Comparison of ENCODE assay signal across 8 cellular contexts in the genomic region with DNA sequence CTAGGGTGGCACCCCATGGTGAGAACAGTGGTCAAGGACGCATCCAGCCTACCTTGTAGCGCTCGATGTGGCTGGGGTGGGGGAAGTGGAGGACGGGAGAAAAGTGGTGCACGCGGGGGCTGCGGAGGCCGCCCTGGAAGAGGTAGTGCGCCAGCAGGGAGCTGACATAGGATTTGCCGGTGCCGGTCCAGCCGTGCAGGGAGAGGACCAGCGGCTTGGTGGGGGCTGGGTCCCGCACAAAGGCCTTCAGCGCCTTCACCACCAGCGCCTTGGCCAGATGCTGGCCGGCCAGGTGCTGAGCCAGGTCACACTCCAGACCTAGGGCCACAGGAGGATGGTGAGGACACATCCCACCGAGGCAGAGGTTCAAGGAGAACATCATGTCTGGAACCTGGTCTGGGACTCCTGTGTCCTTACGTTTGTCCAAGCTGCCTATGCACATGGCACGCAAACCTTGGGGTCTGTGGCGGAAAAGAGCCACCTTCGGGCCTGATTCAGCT. TPM values are rescaled to one million over a fixed set of nuclear protein-coding genes. Genes with fewer than 3 reads are reported as not detected.
DNase-seq lines count a peak whose midpoint lies in the region; ATAC-seq and TF ChIP-seq lines count a peak whose summit lies in the region.

No MANE protein-coding gene starts in this region.

- H3K27me3 ChIP-seq in heart left ventricle: no peaks in the 10 kb centered on the region
- peaks cover 0 to 7% of the 10 kb centered on the region in 2 experiments for H3K27me3 ChIP-seq in mesenchymal stem cell (ENCODE audit: control insufficient read depth in 1 of 2, insufficient read depth in 1 of 2, low read length in 2 of 2)

- peaks cover 0 to 24% (median 13%) of the 10 kb centered on the region in 12 donors for H3K4me1 ChIP-seq in heart left ventricle
- H3K4me1 ChIP-seq in mesenchymal stem cell (ENCODE audit: control insufficient read depth, insufficient read depth, low read depth, low read length): peaks cover 10% of the 10 kb centered on the region
- no peaks in the 10 kb centered on the region for H3K4me1 ChIP-seq in urinary bladder (ENCODE audit: insufficient read depth)

- no peak overlapping the region for H2AK5ac ChIP-seq in mesenchymal stem cell (ENCODE audit: low read length, severe bottlenecking)

- DNase-seq in heart left ventricle (no peak), left cardiac atrium (no peak), mesenchymal stem cell (no peak), germinal center (ENCODE audit: low spot score) (no peak), G401 (ENCODE audit: low spot score) (no peak)

- peak overlapping the region; percentile 89 to 99 (median 94) for H3K27ac ChIP-seq in heart left ventricle
- H3K27ac ChIP-seq in mesenchymal stem cell (ENCODE audit: low read length, poor library complexity, severe bottlenecking): no peak overlapping the region
- no peak overlapping the region for H3K27ac ChIP-seq in urinary bladder (ENCODE audit: low read depth)

- in situ Hi-C loops in G401 (cut with HindIII; ENCODE audit: low sequenced_read_pairs): no loop called here

- H3K9me3 Mint-ChIP-seq in brain: no peaks in the 10 kb centered on the region

- H3K4me2 ChIP-seq in mesenchymal stem cell (ENCODE audit: low read length, poor library complexity, severe bottlenecking): peak overlapping the region; percentile 40

- H3K23ac ChIP-seq in mesenchymal stem cell (ENCODE audit: low read length in 2 of 2): no peak overlapping the region

- peak overlapping the region; percentile 86 to 90 (median 87) for H3K4me3 Mint-ChIP-seq in brain

- peak overlapping the region in 1 of 2 experiments; percentile 11 for H3K18ac ChIP-seq in mesenchymal stem cell (ENCODE audit: low read depth in 1 of 2, low read length in 2 of 2)

- no peak for TF ChIP-seq POLR2A in heart left ventricle (IDR thresholded peaks at IDR 0.05)

- intact Hi-C loops in heart left ventricle (cut with DNase I): loop anchor here (1.0 to 10.0 kb wide), 17 partner anchors 51 to 232 kb away; a partner anchor contains a TSS
- intact Hi-C loops in left cardiac atrium (cut with DNase I): loop anchor here in 1 of 2 donors (1.0 to 2.0 kb wide), 2 partner anchors 51 to 144 kb away; no protein-coding TSS in a partner anchor

- TF ChIP-seq CTCF in heart left ventricle (IDR thresholded peaks at IDR 0.05) (peak in 1 of 12 donors; percentile 95), brain (conservative IDR thresholded peaks at IDR 0.05) (no peak)

- H3K36me3 Mint-ChIP-seq in brain: peaks cover 10% of the 10 kb centered on the region

- no peak overlapping the region for H3K4ac ChIP-seq in mesenchymal stem cell (ENCODE audit: low read depth in 1 of 2, low read length in 2 of 2)

- H2BK15ac ChIP-seq in mesenchymal stem cell (ENCODE audit: low read depth, poor library complexity, severe bottlenecking): no peak overlapping the region

- peaks cover 4% of the 10 kb centered on the region for H3K27me3 Mint-ChIP-seq in brain

- H2BK120ac ChIP-seq in mesenchymal stem cell (ENCODE audit: low read depth, low read length): no peak overlapping the region

- H4K91ac ChIP-seq in mesenchymal stem cell (ENCODE audit: low read length): no peak overlapping the region

- peak overlapping the region; percentile 40 to 85 (median 74) for H3K4me3 ChIP-seq in heart left ventricle
- H3K4me3 ChIP-seq in mesenchymal stem cell (ENCODE audit: insufficient read depth in 1 of 2, low read depth in 1 of 2, low read length in 2 of 2): peak overlapping the region; percentile 81 to 87
- H3K4me3 ChIP-seq in urinary bladder (ENCODE audit: low read depth, low read length): peak overlapping the region; percentile 55

- no peaks in the 10 kb centered on the region for H3K9me3 ChIP-seq in heart left ventricle
- H3K9me3 ChIP-seq in mesenchymal stem cell (ENCODE audit: control insufficient read depth, low read length): no peaks in the 10 kb centered on the region

- peaks cover 9% of the 10 kb centered on the region for H3K79me1 ChIP-seq in mesenchymal stem cell (replicated peaks; ENCODE audit: low read length, poor library complexity, severe bottlenecking)

- H2BK5ac ChIP-seq in mesenchymal stem cell (ENCODE audit: low read depth, low read length, poor library complexity, severe bottlenecking): no peak overlapping the region

- H2BK12ac ChIP-seq in mesenchymal stem cell (ENCODE audit: low read length in 2 of 2): no peak overlapping the region

- H4K8ac ChIP-seq in mesenchymal stem cell (ENCODE audit: low read length): peak overlapping the region; percentile 68

- no peak overlapping the region for H3K14ac ChIP-seq in mesenchymal stem cell (ENCODE audit: low read length in 2 of 2)

- no peak overlapping the region for H2AFZ ChIP-seq in mesenchymal stem cell (ENCODE audit: low read depth, low read length)

- peak overlapping the region in 4 of 5 experiments; percentile 86 to 95 (median 90) for H3K27ac Mint-ChIP-seq in brain

- ATAC-seq in heart left ventricle: peak in 1 of 4 donors; percentile 2
- no peak for ATAC-seq in left cardiac atrium
- ATAC-seq in HG03025 (IDR thresholded peaks at IDR 0.05; ENCODE audit: low FRiP score, unreplicated experiment): no peak

- peaks cover 32% of the 10 kb centered on the region for H3K4me1 Mint-ChIP-seq in brain

- WGBS in heart left ventricle, 4 donors: 48 to 64% (median 58%) methylated on average over 18 to 22 of the region's 22 CpGs
- WGBS in mesenchymal stem cell: 64% methylated on average over 22 of the region's 22 CpGs
- 38% methylated on average over 22 of the region's 22 CpGs for WGBS in urinary bladder

- H3K36me3 ChIP-seq in heart left ventricle: peaks cover 0 to 39% (median 32%) of the 10 kb centered on the region in 9 donors
- H3K36me3 ChIP-seq in mesenchymal stem cell (ENCODE audit: control insufficient read depth in 1 of 2, insufficient read depth in 2 of 2, low read depth in 1 of 2, low read length in 2 of 2): peaks cover 18 to 30% of the 10 kb centered on the region in 2 experiments
- no peaks in the 10 kb centered on the region for H3K36me3 ChIP-seq in urinary bladder (ENCODE audit: insufficient read depth)

- peak overlapping the region; percentile 86 for H3K9ac ChIP-seq in mesenchymal stem cell (ENCODE audit: low read length)

RNA-seq across cellular contexts. Expression of a gene that starts 0.8 kb away (rescaled TPM):
- 1 to 10 TPM; 1.7 to 9.2 (median 3.3) TPM for total RNA-seq in heart left ventricle
- polyA plus RNA-seq in heart left ventricle: 1 to 10 TPM; 3.4 to 5.2 TPM
- total RNA-seq in left cardiac atrium: 1 to 10 TPM; 5.1 TPM
- 22.1 TPM for polyA plus RNA-seq in brain (ENCODE audit: insufficient read depth, low read depth, low replicate concordance)
- 16.9 TPM for polyA plus RNA-seq in mesenchymal stem cell (2013, experiment 1 of 2)
- 16.5 TPM for polyA plus RNA-seq in mesenchymal stem cell (2013, experiment 2 of 2)
- total RNA-seq in urinary bladder: 3.8 TPM
- 16.5 TPM for polyA plus RNA-seq in urinary bladder
- total RNA-seq in G401 (2014; rRNA removed; shearing (Covaris generic)): 17.9 and 25.0 TPM in 2 replicates

RNA-seq across cellular contexts. Expression of a gene that starts 18.4 kb away (rescaled TPM):
- under 1 TPM in 8 of 9 donors, not detected in 1; 0.09 to 0.61 (median 0.24) TPM for total RNA-seq in heart left ventricle
- polyA plus RNA-seq in heart left ventricle: under 1 TPM in 1 of 2 donors, not detected in 1; 0.34 TPM
- under 1 TPM; 0.05 to 0.09 TPM for total RNA-seq in left cardiac atrium
- not detected for polyA plus RNA-seq in brain (ENCODE audit: insufficient read depth, low read depth, low replicate concordance)
- not detected for polyA plus RNA-seq in mesenchymal stem cell (2013, experiment 1 of 2)
- polyA plus RNA-seq in mesenchymal stem cell (2013, experiment 2 of 2): not detected
- not detected for total RNA-seq in urinary bladder
- polyA plus RNA-seq in urinary bladder: not detected
- total RNA-seq in G401 (2014; rRNA removed; shearing (Covaris generic)): not detected in 2 replicates

RNA-seq across cellular contexts. Expression of a gene that starts 18.8 kb away (rescaled TPM):
- total RNA-seq in heart left ventricle (10 to 100 TPM in 7 of 9 donors, 1 to 10 TPM in 2; 7.3 to 30.5 (median 13.5) TPM), left cardiac atrium (10 to 100 TPM; 12.3 to 14.3 TPM), urinary bladder (5.7 TPM)
- polyA plus RNA-seq in heart left ventricle (10 to 100 TPM; 14.0 to 44.7 TPM), brain (ENCODE audit: insufficient read depth, low read depth, low replicate concordance) (16.8 TPM), urinary bladder (29.8 TPM)
- 12.3 TPM for polyA plus RNA-seq in mesenchymal stem cell (2013, experiment 1 of 2)
- polyA plus RNA-seq in mesenchymal stem cell (2013, experiment 2 of 2): 12.2 TPM
- total RNA-seq in G401 (2014; rRNA removed; shearing (Covaris generic)): 33.3 and 35.0 TPM in 2 replicates

RNA-seq across cellular contexts. Expression of a gene that starts 27.5 kb away (rescaled TPM):
- total RNA-seq in heart left ventricle: under 1 TPM in 2 of 9 donors, not detected in 7; 0.15 to 0.87 TPM
- polyA plus RNA-seq in heart left ventricle: under 1 TPM; 0.08 TPM
- total RNA-seq in left cardiac atrium: not detected
- not detected for polyA plus RNA-seq in brain (ENCODE audit: insufficient read depth, low read depth, low replicate concordance)
- not detected for polyA plus RNA-seq in mesenchymal stem cell (2013, experiment 1 of 2)
- polyA plus RNA-seq in mesenchymal stem cell (2013, experiment 2 of 2): 0.03 TPM
- not detected for total RNA-seq in urinary bladder
- 0.23 TPM for polyA plus RNA-seq in urinary bladder
- total RNA-seq in G401 (2014; rRNA removed; shearing (Covaris generic)): not detected in 2 replicates

RNA-seq across cellular contexts. Expression of a gene that starts 44.2 kb away (rescaled TPM):
- total RNA-seq in heart left ventricle (10 to 100 TPM; 13.7 to 38.9 (median 16.9) TPM), left cardiac atrium (10 to 100 TPM; 18.4 to 21.5 TPM), urinary bladder (11.6 TPM)
- polyA plus RNA-seq in heart left ventricle (10 to 100 TPM; 21.1 to 24.8 TPM), brain (ENCODE audit: insufficient read depth, low read depth, low replicate concordance) (32.2 TPM), urinary bladder (16.6 TPM)
- polyA plus RNA-seq in mesenchymal stem cell (2013, experiment 1 of 2): 0.57 TPM
- 0.58 TPM for polyA plus RNA-seq in mesenchymal stem cell (2013, experiment 2 of 2)
- 4.6 and 6.5 TPM in 2 replicates for total RNA-seq in G401 (2014; rRNA removed; shearing (Covaris generic))

Comparison
In these comparisons a context has a peak if more than half of its experiments do, and no peak if none do; other contexts are left out.
1. H3K27ac ChIP-seq: peak in heart left ventricle (12 of 12); none in mesenchymal stem cell (single experiment) and urinary bladder (single experiment).
2. Peak in every context shown above with its lines, with median percentiles within 50 percentile points of each other: H3K4me3 ChIP-seq.